In the genomic region with DNA sequence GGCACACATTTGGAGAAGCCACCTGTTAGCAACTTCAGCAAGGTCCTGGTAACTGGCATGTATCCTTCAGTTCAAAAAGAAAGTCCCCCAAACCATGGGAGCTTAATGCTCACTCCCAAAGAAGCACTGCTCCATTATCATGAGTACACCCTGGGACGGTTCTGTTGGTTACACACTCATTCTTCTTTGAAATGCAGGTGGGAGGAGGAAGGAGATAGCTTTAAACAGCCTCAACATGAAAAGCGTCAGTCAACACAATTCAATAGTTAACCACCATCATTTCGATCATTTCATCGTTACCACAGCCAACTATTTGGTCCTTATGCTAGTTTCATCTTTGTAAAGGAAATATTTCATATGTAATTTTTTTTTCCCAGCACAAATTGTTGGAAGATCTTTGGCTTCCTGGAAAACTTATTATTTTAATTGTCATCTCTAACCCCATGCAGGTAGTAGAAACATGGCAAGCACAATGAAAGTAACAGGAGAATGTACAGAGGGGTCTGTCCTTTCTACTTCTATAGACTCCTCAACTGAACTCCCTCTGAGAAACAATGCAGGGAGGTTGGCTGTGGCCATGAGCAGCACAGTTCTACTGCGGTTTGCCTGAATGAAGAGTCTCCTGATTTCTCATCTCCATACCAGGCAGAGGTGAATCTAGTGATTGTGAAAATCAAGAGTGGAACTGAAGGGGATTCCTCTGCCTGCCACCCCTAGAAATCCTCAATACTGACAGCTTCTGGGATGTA, we compare ENCODE assay signal across 18 cellular contexts.
A peak's percentile ranks its signal among the peaks of the same experiment; 100 is the strongest.
DNase-seq lines count a peak whose midpoint lies in the region; ATAC-seq and TF ChIP-seq lines count a peak whose summit lies in the region.
"Had no signal": no experiment of that assay in that cellular context is flagged by ENCODE, and none has a peak within 500 bp of the region (broad histone marks: within the 10 kb centered on the region; RNA-seq: fewer than 3 reads in every experiment).

No MANE protein-coding gene starts in this region.

- ATAC-seq in Right ventricle myocardium inferior (no peak), T-helper 17 cell (no peak), HG02571 (IDR thresholded peaks at IDR 0.05; ENCODE audit: unreplicated experiment) (no peak)
- ATAC-seq: K562 had no signal

- H3K27me3 Mint-ChIP-seq in T-helper 17 cell, result no peaks in the 10 kb centered on the region
- no peaks in the 10 kb centered on the region for H3K27me3 Mint-ChIP-seq in endodermal cell (ENCODE audit: insufficient read depth)

- H3K27me3 ChIP-seq in left ventricle myocardium inferior (ENCODE audit: low read depth) (no peaks in the 10 kb centered on the region), endodermal cell (ENCODE audit: control insufficient read depth, insufficient read depth, low read length, poor library complexity, severe bottlenecking) (no peaks in the 10 kb centered on the region), thymus (ENCODE audit: control insufficient read depth, insufficient read depth) (no peaks in the 10 kb centered on the region)
- H3K27me3 ChIP-seq: adrenal gland, neutrophil had no signal

- H3K27ac ChIP-seq in left ventricle myocardium inferior (replicated peaks) (peak overlapping the region; percentile 90), endodermal cell (ENCODE audit: low read depth, low read length) (no peak overlapping the region), thymus (ENCODE audit: low read depth) (peak overlapping the region; percentile 61)
- H3K27ac ChIP-seq: adrenal gland, neutrophil, PC-9 had no signal

- H3K4me1 Mint-ChIP-seq in T-helper 17 cell (peaks cover 62% of the 10 kb centered on the region), endodermal cell (peaks cover 54% of the 10 kb centered on the region)

- H3K4me3 Mint-ChIP-seq in T-helper 17 cell, result no peak overlapping the region
- H3K4me3 Mint-ChIP-seq in endodermal cell, result no peak overlapping the region
- H3K4me3 Mint-ChIP-seq: type B pancreatic cell had no signal

- intact Hi-C loops in left ventricle myocardium inferior (cut with micrococcal nuclease) (no loop called here), Right ventricle myocardium inferior (cut with DNase I) (loop anchor here (10.0 kb wide), 2 partner anchors 151 to 389 kb away; no protein-coding TSS in a partner anchor)

- DNase-seq in left ventricle myocardium inferior (no peak), Right ventricle myocardium inferior (ENCODE audit: missing footprints) (no peak), T-helper 17 cell (no peak), endodermal cell (no peak), NCI-H2227 treated with DMSO at 0.1 percent for 48 hours (lab: John Stamatoyannopoulos, UW) (no peak), COLO829 (ENCODE audit: low spot score) (no peak)
- DNase-seq: adrenal gland, DMS79, hypothalamus, NCI-H1436, NCI-H510A, PC-9 had no signal

- 66% methylated on average over 2 of the region's 5 CpGs; no CpG with 5 or more reads in 1 of the 2 experiments for WGBS in endodermal cell (ENCODE audit: insufficient coverage in 1 of 2, insufficient read length in 1 of 2), 2 experiments
- WGBS in thymus, result 25% methylated on average over 5 of the region's 5 CpGs

- no peak overlapping the region for H3K4me3 ChIP-seq in left ventricle myocardium inferior
- H3K4me3 ChIP-seq in endodermal cell (ENCODE audit: low read length), result no peak overlapping the region
- no peak overlapping the region for H3K4me3 ChIP-seq in thymus (ENCODE audit: low read length)
- H3K4me3 ChIP-seq: adrenal gland, K562, PC-9, skin epidermis had no signal

- H3K36me3 ChIP-seq in left ventricle myocardium inferior (no peaks in the 10 kb centered on the region), endodermal cell (ENCODE audit: control insufficient read depth, insufficient read depth, low read length) (no peaks in the 10 kb centered on the region), thymus (ENCODE audit: control insufficient read depth, insufficient read depth) (no peaks in the 10 kb centered on the region)
- H3K36me3 ChIP-seq: adrenal gland, neutrophil had no signal

- H3K27ac Mint-ChIP-seq in T-helper 17 cell, result peak overlapping the region; percentile 97
- H3K27ac Mint-ChIP-seq in endodermal cell, result peak overlapping the region; percentile 27
- H3K27ac Mint-ChIP-seq: type B pancreatic cell had no signal

- H3K4me1 ChIP-seq in left ventricle myocardium inferior (peaks cover 64% of the 10 kb centered on the region), endodermal cell (ENCODE audit: control insufficient read depth, insufficient read depth, low read length) (peaks cover 14% of the 10 kb centered on the region), thymus (ENCODE audit: control insufficient read depth, insufficient read depth, low read length) (peaks cover 32% of the 10 kb centered on the region)

- no peaks in the 10 kb centered on the region for H3K9me3 ChIP-seq in left ventricle myocardium inferior (replicated peaks)
- no peaks in the 10 kb centered on the region for H3K9me3 ChIP-seq in T-helper 17 cell (ENCODE audit: control insufficient read depth, low read length, poor library complexity, severe bottlenecking)
- H3K9me3 ChIP-seq in endodermal cell (ENCODE audit: control insufficient read depth, low read length), result no peaks in the 10 kb centered on the region
- H3K9me3 ChIP-seq in thymus (ENCODE audit: control insufficient read depth), result no peaks in the 10 kb centered on the region
- H3K9me3 ChIP-seq: adrenal gland, neutrophil had no signal

- no peak overlapping the region for H3K9ac ChIP-seq in endodermal cell (ENCODE audit: extremely low read depth, low read length, poor library complexity, severe bottlenecking)

- TF ChIP-seq CTCF in left ventricle myocardium inferior (IDR thresholded peaks at IDR 0.05; ENCODE audit: borderline replicate concordance) (no peak), endodermal cell (conservative IDR thresholded peaks at IDR 0.05) (no peak)

- no peaks in the 10 kb centered on the region for H3K9me3 Mint-ChIP-seq in endodermal cell

- H3K36me3 Mint-ChIP-seq in T-helper 17 cell (ENCODE audit: low read depth) (peaks cover 2% of the 10 kb centered on the region), endodermal cell (ENCODE audit: low read depth) (peaks cover 7% of the 10 kb centered on the region)
